In genomic region chr4:137387924-137388323, GRCh38 we compare ENCODE assay signal across 17 cellular contexts.
DNase-seq lines count a peak whose midpoint lies in the region; ATAC-seq and TF ChIP-seq lines count a peak whose summit lies in the region.
"Had no signal": no experiment of that assay in that cellular context is flagged by ENCODE, and none has a peak within 500 bp of the region (broad histone marks: within the 10 kb centered on the region; RNA-seq: fewer than 3 reads in every experiment).

No MANE protein-coding gene starts in this region.

- DNase-seq in H4 (ENCODE audit: low spot score), result peak; percentile 38
- peak; percentile 84 for DNase-seq in astrocyte of the spinal cord (ENCODE audit: low read depth, low spot score)
- peak; percentile 74 to 88 for DNase-seq in foreskin fibroblast
- DNase-seq in activated CD4-positive, alpha-beta T cell treated with anti-CD3 and anti-CD28 coated beads for 1 hour, result no peak
- DNase-seq in SIG-M5 treated with dmso at 0.1 percent for 504 hours (lab: John Stamatoyannopoulos, UW; ENCODE audit: unreplicated experiment), result no peak
- DNase-seq in NCI-H82 treated with DMSO at 0.1 percent for 48 hours (lab: John Stamatoyannopoulos, UW; ENCODE audit: unreplicated experiment), result no peak
- DNase-seq: activated CD4-positive, alpha-beta T cell treated with anti-CD3 and anti-CD28 coated beads, Interleukin-2, amount 50 U/mL, for 4 hours; activated T-cell treated with anti-CD3 and anti-CD28 coated beads for 4 hours; aorta; NCI-H2029; NCI-H446 treated with DMSO at 0.1 percent for 48 hours; nephron progenitor cell; psoas muscle; T-cell had no signal

- in situ Hi-C loops in astrocyte of the spinal cord (cut with HindIII; ENCODE audit: low sequenced_read_pairs), result no loop called here

- no peak for ATAC-seq in GM21825 (IDR thresholded peaks at IDR 0.05; ENCODE audit: unreplicated experiment)
- ATAC-seq: GM23338, psoas muscle, T-cell had no signal

- no peak overlapping the region for H3K4me3 ChIP-seq in astrocyte of the spinal cord (ENCODE audit: low read depth, low read length)
- no peak overlapping the region for H3K4me3 ChIP-seq in foreskin fibroblast (ENCODE audit: low read depth in 1 of 2, low read length in 2 of 2)
- H3K4me3 ChIP-seq: GM23338, psoas muscle, vagina had no signal

- no peak for TF ChIP-seq CTCF in astrocyte of the spinal cord (IDR thresholded peaks at IDR 0.05; ENCODE audit: low read depth, low read length)
- no peak for TF ChIP-seq CTCF in foreskin fibroblast (IDR thresholded peaks at IDR 0.05; ENCODE audit: low read depth, low read length)

Comparison
In these comparisons a context has a peak if more than half of its experiments do, and no peak if none do; other contexts are left out.
1. DNase-seq: peak in H4 (single experiment), astrocyte of the spinal cord (single experiment) and foreskin fibroblast (2 of 2); none in activated CD4-positive, alpha-beta T cell treated with anti-CD3 and anti-CD28 coated beads for 1 hour (single experiment), SIG-M5 treated with dmso at 0.1 percent for 504 hours (single experiment) and NCI-H82 treated with DMSO at 0.1 percent for 48 hours (single experiment).